8 cellular contexts compared by ENCODE assay signal in genomic region chr1:147928236-147929132, GRCh38. TPM values are rescaled to one million over a fixed set of nuclear protein-coding genes. Genes with fewer than 3 reads are reported as not detected.
DNase-seq lines count a peak whose midpoint lies in the region; ATAC-seq and TF ChIP-seq lines count a peak whose summit lies in the region.
"Not testable (repeated sequence)": the region's sequence is repeated elsewhere in the genome, so short reads cannot be mapped to it uniquely, and the experiment has no call there.

Gene GPR89B, plus strand, starts transcription at chr1:147928420. Its CDS starts 117 bp downstream, at chr1:147928537.

- H3K4me3 ChIP-seq in dorsolateral prefrontal cortex (peak within 1 kb of the TSS; percentile 62 to 98 (median 87)), liver (ENCODE audit: low read depth in 1 of 3, low read length in 3 of 3) (peak within 1 kb of the TSS; percentile 59 to 89 (median 79))

- H3K9me3 ChIP-seq in liver (ENCODE audit: control insufficient read depth in 4 of 4, low read length in 3 of 4): not testable (repeated sequence)

- not testable (repeated sequence) for H3K4me1 ChIP-seq in liver (ENCODE audit: control insufficient read depth in 4 of 4, insufficient read depth in 4 of 4, low read length in 3 of 4)

- not testable (repeated sequence) for TF ChIP-seq CTCF in C4-2B (conservative IDR thresholded peaks at IDR 0.05); dorsolateral prefrontal cortex (IDR thresholded peaks at IDR 0.05 in 54 of 56, conservative IDR thresholded peaks at IDR 0.05 in 2 of 56; ENCODE audit: low read depth in 1 of 56, partially characterized antibody in 56 of 56); liver (IDR thresholded peaks at IDR 0.05; ENCODE audit: low read depth, low read length, missing input control)

- TF ChIP-seq RAD21 in liver (IDR thresholded peaks at IDR 0.05): not testable (repeated sequence)

- H3K27me3 ChIP-seq in dorsolateral prefrontal cortex; liver (ENCODE audit: control insufficient read depth in 4 of 4, insufficient read depth in 4 of 4, low read length in 3 of 4): not testable (repeated sequence)

- H3K27ac ChIP-seq in C4-2B (peak within 1 kb of the TSS; percentile 83), dorsolateral prefrontal cortex (peak within 1 kb of the TSS in 53 of 59 donors; percentile 7 to 93 (median 77)), liver (ENCODE audit: low read depth in 1 of 2, low read length in 2 of 2) (peak within 1 kb of the TSS; percentile 67 to 73)

- intact Hi-C loops in dorsolateral prefrontal cortex (cut with DNase I): not testable (repeated sequence)

- ATAC-seq in GM19395 (IDR thresholded peaks at IDR 0.05; ENCODE audit: unreplicated experiment) (peak; percentile 94), HG03565 (IDR thresholded peaks at IDR 0.05; ENCODE audit: unreplicated experiment) (peak; percentile 88)

- H3K9ac ChIP-seq in liver (ENCODE audit: low read depth in 1 of 2, low read length in 2 of 2): peak within 1 kb of the TSS in 1 of 2 donors; percentile 47

- WGBS in liver: under 1% methylated on average over 57 of the region's 72 CpGs

- peak; percentile 90 for DNase-seq in NCI-H774 (lab: John Stamatoyannopoulos, UW)
- peak; percentile 86 to 87 for DNase-seq in activated CD4-positive, alpha-beta T cell treated with anti-CD3 and anti-CD28 coated beads, Interleukin-2, amount 50 U/mL, for 4 hours
- DNase-seq in dorsolateral prefrontal cortex: peak; percentile 83 to 95 (median 90)
- peak; percentile 95 for DNase-seq in stimulated activated CD4-positive, alpha-beta T cell treated with anti-CD3 and anti-CD28 coated beads, Interleukin-4, amount 100 ng/mL, for 1 hour

- H3K36me3 ChIP-seq in liver (ENCODE audit: control insufficient read depth in 4 of 4, insufficient read depth in 3 of 4, low read depth in 1 of 4, low read length in 3 of 4): not testable (repeated sequence)

TF ChIP-seq in liver, 16 proteins besides CTCF, POLR2A, EP300 and RAD21:
- TF ChIP-seq REST (IDR thresholded peaks at IDR 0.05) (peak; percentile 60), TAF1 (conservative IDR thresholded peaks at IDR 0.05) (peak; percentile 88), GABPA (IDR thresholded peaks at IDR 0.05 in 1 of 2, conservative IDR thresholded peaks at IDR 0.05 in 1 of 2) (peak in 1 of 2 donors; percentile 55), SP1 (IDR thresholded peaks at IDR 0.05) (peak; percentile 41)

RNA-seq across cellular contexts. Expression of gene GPR89B, which starts in this region (rescaled TPM):
- 10 to 100 TPM; 12.2 to 36.7 (median 20.7) TPM for total RNA-seq in dorsolateral prefrontal cortex
- total RNA-seq in liver: 10 to 100 TPM; 18.0 to 19.2 TPM
- polyA plus RNA-seq in liver: 10 to 100 TPM in 1 of 2 donors, 1 to 10 TPM in 1; 7.2 to 13.1 TPM

Comparison
In these comparisons a context has a peak if more than half of its experiments do, and no peak if none do; other contexts are left out.
1. Peak in every context shown above with its lines: DNase-seq, ATAC-seq, H3K4me3 ChIP-seq and H3K27ac ChIP-seq.